14 cellular contexts compared by ENCODE assay signal in genomic region chr9:31582071-31582470, GRCh38.
DNase-seq lines count a peak whose midpoint lies in the region; ATAC-seq lines count a peak whose summit lies in the region.
"Had no signal": no experiment of that assay in that cellular context is flagged by ENCODE, and none has a peak within 500 bp of the region (broad histone marks: within the 10 kb centered on the region; RNA-seq: fewer than 3 reads in every experiment).

No MANE protein-coding gene starts in this region.

- DNase-seq in DMS 273 treated with DMSO at 0.1 percent for 48 hours (lab: John Stamatoyannopoulos, UW), result peak; percentile 77
- DNase-seq in NCI-H446 treated with DMSO at 0.1 percent for 48 hours (lab: John Stamatoyannopoulos, UW), result peak; percentile 43
- DNase-seq in amniotic epithelial cell (ENCODE audit: low read depth), result peak; percentile 7
- DNase-seq in renal cortical epithelial cell (ENCODE audit: low read depth), result peak; percentile 72
- no peak for DNase-seq in NCI-H1048 (lab: John Stamatoyannopoulos, UW)
- DNase-seq in DMS153 treated with DMSO at 0.1 percent for 48 hours (lab: John Stamatoyannopoulos, UW; ENCODE audit: unreplicated experiment), result no peak
- DNase-seq: BE2C; CD4-positive, alpha-beta memory T cell; DMS53; GF-D8; H9 had no signal

- no peak for ATAC-seq in HG02610 (IDR thresholded peaks at IDR 0.05; ENCODE audit: unreplicated experiment)
- ATAC-seq: GM23338, HepG2 had no signal

Comparison
In these comparisons a context has a peak if more than half of its experiments do, and no peak if none do; other contexts are left out.
1. DNase-seq: peak in DMS 273 treated with DMSO at 0.1 percent for 48 hours (single experiment), NCI-H446 treated with DMSO at 0.1 percent for 48 hours (single experiment), amniotic epithelial cell (single experiment) and renal cortical epithelial cell (single experiment); none in NCI-H1048 (single experiment) and DMS153 treated with DMSO at 0.1 percent for 48 hours (single experiment).